ENCODE assay signal across 27 cellular contexts in genomic region chr3:23105048-23105447, GRCh38.
"Had no signal": no experiment of that assay in that cellular context is flagged by ENCODE, and none has a peak within 500 bp of the region (broad histone marks: within the 10 kb centered on the region; RNA-seq: fewer than 3 reads in every experiment).

No MANE protein-coding gene starts in this region.

- H3K4me1 ChIP-seq: right atrium auricular region, right lobe of liver, stomach, testis, thyroid gland, transverse colon, upper lobe of left lung, vagina had no signal

- H3K27me3 ChIP-seq: ovary, right atrium auricular region, right lobe of liver, stomach, testis, thyroid gland, transverse colon, upper lobe of left lung, vagina had no signal

- H3K9me3 ChIP-seq: left ventricle myocardium inferior, mucosa of descending colon, ovary, right atrium auricular region, right lobe of liver, stomach, testis, thyroid gland, transverse colon, upper lobe of left lung, vagina had no signal

- H3K4me2 ChIP-seq: smooth muscle cell had no signal

- DNase-seq: hypothalamus; immature natural killer cell; kidney; left colon; left ventricle myocardium inferior; midbrain; mucosa of descending colon; naive thymus-derived CD4-positive, alpha-beta T cell; ovary; right lobe of liver; stimulated activated CD4-positive, alpha-beta T cell treated with anti-CD3 and anti-CD28 coated beads, Interleukin-1b, Interleukin-23, amount 100 ng/mL, for 48 hours; stimulated activated CD4-positive, alpha-beta T cell treated with anti-CD3 and anti-CD28 coated beads, Interleukin-4, amount 100 ng/mL, for 1 hour; stimulated activated naive B cell treated with anti-CD40 and anti-IgM and Interleukin-4, amounts not matched to agents 10 μg/mL and 1 μg/mL and 100 μg/mL, for 72 hours; stimulated activated naive CD8-positive, alpha-beta T cell treated with anti-CD3 and anti-CD28 coated beads, Interleukin-15, Interleukin-2, amounts not matched to agents 100 U/mL and 50 U/mL, for 24 hours; stomach; testis; thyroid gland; transverse colon; upper lobe of left lung had no signal

- H3K36me3 ChIP-seq: left ventricle myocardium inferior, ovary, right atrium auricular region, right lobe of liver, stomach, thyroid gland, transverse colon, upper lobe of left lung, vagina had no signal

- H3K27ac ChIP-seq: left ventricle myocardium inferior, ovary, right atrium auricular region, right lobe of liver, stomach, testis, thyroid gland, transverse colon, upper lobe of left lung, vagina had no signal

- H3K4me3 Mint-ChIP-seq: immature natural killer cell; memory B cell; naive thymus-derived CD4-positive, alpha-beta T cell; natural killer cell treated with Interleukin-12 subunit alpha and Interleukin-12 subunit beta and Interleukin-15 and Interleukin-18, amount 100 ng/mL, for 72 hours; stimulated activated naive B cell treated with anti-CD40 and anti-IgM and Interleukin-4, amounts not matched to agents 10 μg/mL and 1 μg/mL and 100 μg/mL, for 72 hours had no signal

- H3K4me3 ChIP-seq: left ventricle myocardium inferior, lung, mucosa of descending colon, ovary, right atrium auricular region, right lobe of liver, smooth muscle cell, stomach, testis, thyroid gland, transverse colon, upper lobe of left lung, vagina had no signal

- H3K27ac Mint-ChIP-seq: immature natural killer cell; memory B cell; naive thymus-derived CD4-positive, alpha-beta T cell; natural killer cell treated with Interleukin-12 subunit alpha and Interleukin-12 subunit beta and Interleukin-15 and Interleukin-18, amount 100 ng/mL, for 72 hours; progenitor cell of endocrine pancreas; stimulated activated naive B cell treated with anti-CD40 and anti-IgM and Interleukin-4, amounts not matched to agents 10 μg/mL and 1 μg/mL and 100 μg/mL, for 72 hours had no signal

- H3K27me3 Mint-ChIP-seq: progenitor cell of endocrine pancreas; stimulated activated naive B cell treated with anti-CD40 and anti-IgM and Interleukin-4, amounts not matched to agents 10 μg/mL and 1 μg/mL and 100 μg/mL, for 72 hours had no signal

- FAIRE-seq: islet of Langerhans, kidney had no signal

- H3K9me3 Mint-ChIP-seq: memory B cell; natural killer cell treated with Interleukin-12 subunit alpha and Interleukin-12 subunit beta and Interleukin-15 and Interleukin-18, amount 100 ng/mL, for 72 hours had no signal

- H3K36me3 Mint-ChIP-seq: immature natural killer cell; memory B cell; naive thymus-derived CD4-positive, alpha-beta T cell; natural killer cell treated with Interleukin-12 subunit alpha and Interleukin-12 subunit beta and Interleukin-15 and Interleukin-18, amount 100 ng/mL, for 72 hours had no signal
